1 cellular context compared by ENCODE assay signal in genomic region chr20:47897461-47897860, GRCh38.
TF ChIP-seq lines count a peak whose summit lies in the region.

No MANE protein-coding gene starts in this region.

TF ChIP-seq in SK-N-SH treated with all-trans-retinoic acid at 6 μM for 48 hours, 23 proteins besides CTCF, POLR2A, EP300 and RAD21 (continued from another document):
- no peak for TF ChIP-seq PATZ1 (CRISPR knock-in tag; IDR thresholded peaks at IDR 0.05; ENCODE audit: borderline replicate concordance)
- no peak for TF ChIP-seq ZFP30 (CRISPR knock-in tag; IDR thresholded peaks at IDR 0.05)
- TF ChIP-seq OSR1 (CRISPR knock-in tag; IDR thresholded peaks at IDR 0.05), result no peak
- TF ChIP-seq RARB (CRISPR knock-in tag; IDR thresholded peaks at IDR 0.05), result no peak
- TF ChIP-seq TOX (CRISPR knock-in tag; IDR thresholded peaks at IDR 0.05; ENCODE audit: borderline replicate concordance), result no peak
- TF ChIP-seq ZC3H10 (CRISPR knock-in tag; IDR thresholded peaks at IDR 0.05), result no peak
- no peak for TF ChIP-seq ISL1 (CRISPR knock-in tag; IDR thresholded peaks at IDR 0.05)
- no peak for TF ChIP-seq ZNF565 (CRISPR knock-in tag; conservative IDR thresholded peaks at IDR 0.05; ENCODE audit: low read depth)
